Comparison of ENCODE assay signal across 8 cellular contexts in genomic region chr19:16771618-16772017, GRCh38. TPM values are rescaled to one million over a fixed set of nuclear protein-coding genes. Genes with fewer than 3 reads are reported as not detected.
DNase-seq lines count a peak whose midpoint lies in the region; ATAC-seq and TF ChIP-seq lines count a peak whose summit lies in the region.

No MANE protein-coding gene starts in this region.

- intact Hi-C loops in Right ventricle myocardium inferior (cut with DNase I) (loop anchor here (1.0 to 10.0 kb wide), 3 partner anchors 127 to 513 kb away; partner anchors contain the start of gene ANKLE1), posterior vena cava (cut with DNase I) (loop anchor here (5.0 to 10.0 kb wide), 3 partner anchors 53 to 281 kb away; partner anchors contain the start of gene SIN3B (in 1 of the 2))

- no peaks in the 10 kb centered on the region for H4K20me1 ChIP-seq in SU-DHL-6 (ENCODE audit: low read depth, low read length)

- ATAC-seq in Right ventricle myocardium inferior (peak; percentile 73), GM21717 (IDR thresholded peaks at IDR 0.05; ENCODE audit: unreplicated experiment) (no peak)

- H3K27ac Mint-ChIP-seq in activated naive CD8-positive, alpha-beta T cell treated with anti-CD3 and anti-CD28 coated beads for 36 hours: no peak overlapping the region

- no peak overlapping the region for H3K9ac ChIP-seq in SU-DHL-6 (ENCODE audit: low read length)

- peak; percentile 43 for TF ChIP-seq CTCF in SU-DHL-6 (IDR thresholded peaks at IDR 0.05; ENCODE audit: insufficient read depth, low read length, poor library complexity, severe bottlenecking)

- DNase-seq in GDM1 (lab: John Stamatoyannopoulos, UW): peak; percentile 52
- peak; percentile 63 for DNase-seq in NCI-H1105 treated with DMSO at 0.1 percent for 48 hours (lab: John Stamatoyannopoulos, UW)
- peak; percentile 62 for DNase-seq in activated naive CD8-positive, alpha-beta T cell treated with anti-CD3 and anti-CD28 coated beads for 36 hours
- peak; percentile 84 for DNase-seq in Right ventricle myocardium inferior (ENCODE audit: missing footprints)
- DNase-seq in posterior vena cava (ENCODE audit: low spot score): peak; percentile 85
- peak; percentile 77 for DNase-seq in ureter (ENCODE audit: low spot score)

- H3K27me3 Mint-ChIP-seq in activated naive CD8-positive, alpha-beta T cell treated with anti-CD3 and anti-CD28 coated beads for 36 hours: peaks cover 29% of the 10 kb centered on the region

- no peaks in the 10 kb centered on the region for H3F3A ChIP-seq in SU-DHL-6 (ENCODE audit: insufficient read depth)

- H3K9me3 Mint-ChIP-seq in activated naive CD8-positive, alpha-beta T cell treated with anti-CD3 and anti-CD28 coated beads for 36 hours: no peaks in the 10 kb centered on the region

- no peaks in the 10 kb centered on the region for H3K4me1 Mint-ChIP-seq in activated naive CD8-positive, alpha-beta T cell treated with anti-CD3 and anti-CD28 coated beads for 36 hours

- no peaks in the 10 kb centered on the region for H3K36me3 Mint-ChIP-seq in activated naive CD8-positive, alpha-beta T cell treated with anti-CD3 and anti-CD28 coated beads for 36 hours

- H3K27ac ChIP-seq in SU-DHL-6 (ENCODE audit: low read depth, low read length): no peak overlapping the region

- no peak overlapping the region for H3K4me3 Mint-ChIP-seq in activated naive CD8-positive, alpha-beta T cell treated with anti-CD3 and anti-CD28 coated beads for 36 hours

- no peak overlapping the region for H2AFZ ChIP-seq in SU-DHL-6 (ENCODE audit: low read depth, low read length, severe bottlenecking)

- H3K27me3 ChIP-seq in SU-DHL-6 (ENCODE audit: low read length): no peaks in the 10 kb centered on the region

- H3K79me2 ChIP-seq in SU-DHL-6 (ENCODE audit: insufficient read depth, low read length): no peaks in the 10 kb centered on the region

- no peak overlapping the region for H3K4me2 ChIP-seq in SU-DHL-6 (ENCODE audit: low read depth, low read length, poor library complexity, severe bottlenecking)

- no peak overlapping the region for H3K4me3 ChIP-seq in SU-DHL-6 (ENCODE audit: insufficient read depth, low read length, poor library complexity, severe bottlenecking)

- no peaks in the 10 kb centered on the region for H3K9me2 ChIP-seq in SU-DHL-6 (replicated peaks; ENCODE audit: insufficient read depth, low read length)

- no peaks in the 10 kb centered on the region for H3K9me3 ChIP-seq in SU-DHL-6 (ENCODE audit: insufficient read depth, low read length)

- no peaks in the 10 kb centered on the region for H3K36me3 ChIP-seq in SU-DHL-6 (ENCODE audit: low read length)

RNA-seq across cellular contexts. Expression of gene NWD1, which starts 52.0 kb away (rescaled TPM):
- total RNA-seq in activated naive CD8-positive, alpha-beta T cell treated with anti-CD3 and anti-CD28 coated beads for 36 hours: not detected
- total RNA-seq in Right ventricle myocardium inferior (not detected), posterior vena cava (under 1 TPM; 0.05 TPM), ureter (2.2 TPM)

RNA-seq across cellular contexts. Expression of gene SIN3B, which starts 57.6 kb away (rescaled TPM):
- 10 to 100 TPM; 27.4 to 28.6 TPM for total RNA-seq in activated naive CD8-positive, alpha-beta T cell treated with anti-CD3 and anti-CD28 coated beads for 36 hours
- 27.8 TPM for total RNA-seq in Right ventricle myocardium inferior
- total RNA-seq in posterior vena cava: 10 to 100 TPM; 34.6 to 36.5 TPM
- total RNA-seq in ureter: 90.8 TPM
